Comparison of ENCODE assay signal across 1 cellular context in genomic region chr7:120805636-120806388, GRCh38.
TF ChIP-seq lines count a peak whose summit lies in the region.

No MANE protein-coding gene starts in this region.

TF ChIP-seq in K562, 482 proteins besides CTCF, POLR2A, EP300 and RAD21 (continued from another document):
- TF ChIP-seq, protein P1, sequence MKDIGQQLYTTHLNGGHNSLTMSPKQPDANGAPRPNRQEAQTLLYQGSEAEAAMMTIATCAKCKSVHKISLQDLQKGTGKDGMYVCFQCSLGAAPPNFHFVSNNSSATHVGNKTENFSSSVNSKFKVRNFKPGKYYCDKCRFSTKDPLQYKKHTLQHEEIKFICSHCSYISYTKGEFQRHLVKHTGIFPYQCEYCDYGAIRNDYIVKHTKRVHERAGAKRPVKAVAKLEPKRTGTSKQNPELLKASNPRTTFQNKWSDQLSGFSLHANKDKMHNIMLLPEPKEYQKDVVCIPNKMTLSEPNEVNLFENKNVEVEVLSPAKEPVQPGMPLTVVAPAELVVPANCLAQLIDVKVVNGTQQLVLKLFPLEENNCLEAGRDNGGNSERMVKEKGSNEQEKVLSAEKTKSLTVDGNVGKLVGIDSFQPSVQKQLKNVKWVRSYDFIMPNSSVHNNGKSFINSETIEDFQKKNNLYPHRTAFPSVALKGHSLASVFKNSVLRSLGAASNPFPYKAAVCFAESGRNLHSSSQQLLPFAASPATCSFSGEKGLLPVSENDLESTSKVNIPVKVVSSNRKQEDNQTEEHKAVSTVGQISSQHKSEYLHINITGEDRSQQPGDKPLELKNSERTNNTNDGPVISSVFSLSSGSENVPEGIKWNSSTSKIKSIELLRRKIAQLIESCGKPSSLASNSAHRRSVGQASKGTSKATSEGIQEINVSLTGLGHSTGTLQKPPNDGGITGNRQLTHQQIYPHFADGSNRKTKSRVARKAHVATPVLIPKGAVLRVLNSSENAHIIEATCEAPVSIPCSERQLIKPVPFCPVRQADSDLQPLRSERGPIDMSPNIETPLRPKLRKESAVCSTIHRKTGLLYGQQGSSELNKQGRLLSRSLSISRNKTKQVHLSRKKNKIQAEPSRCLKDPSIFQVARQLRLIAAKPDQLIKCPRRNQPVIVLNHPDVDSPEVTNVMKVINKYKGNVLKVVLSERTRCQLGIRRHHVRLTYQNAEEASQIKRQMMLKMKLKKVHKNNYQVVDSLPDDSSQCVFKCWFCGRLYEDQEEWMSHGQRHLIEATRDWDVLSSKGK (CRISPR knock-in tag; IDR thresholded peaks at IDR 0.05): no peak
- TF ChIP-seq GABPB2 (CRISPR knock-in tag; conservative IDR thresholded peaks at IDR 0.05): no peak
- TF ChIP-seq E2F3 (CRISPR knock-in tag; IDR thresholded peaks at IDR 0.05): no peak
- peak; percentile 81 for TF ChIP-seq SMC3 (conservative IDR thresholded peaks at IDR 0.05; ENCODE audit: insufficient read depth, low read depth, low read length)
- no peak for TF ChIP-seq ZNF75A (CRISPR knock-in tag; IDR thresholded peaks at IDR 0.05)
- no peak for TF ChIP-seq ZKSCAN3 (CRISPR knock-in tag; IDR thresholded peaks at IDR 0.05)
- no peak for TF ChIP-seq KDM2B (CRISPR knock-in tag; IDR thresholded peaks at IDR 0.05)
- no peak for TF ChIP-seq ZNF121 (CRISPR knock-in tag; conservative IDR thresholded peaks at IDR 0.05)
- TF ChIP-seq TEAD4 (IDR thresholded peaks at IDR 0.05; ENCODE audit: low read length): peak; percentile 16; the same call in 1 of the 2 replicates
- no peak for TF ChIP-seq TEAD4 (CRISPR knock-in tag; IDR thresholded peaks at IDR 0.05; ENCODE audit: borderline replicate concordance)
- peak; percentile 59 for TF ChIP-seq DACH1 (IDR thresholded peaks at IDR 0.05; ENCODE audit: partially characterized antibody)
- no peak for TF ChIP-seq SLC30A9 (CRISPR knock-in tag; IDR thresholded peaks at IDR 0.05)
- TF ChIP-seq CC2D1A (IDR thresholded peaks at IDR 0.05): 0 out of 2 replicates have a peak, but pooled peaks have one; percentile 26
- no peak for TF ChIP-seq ZNF436 (CRISPR knock-in tag; IDR thresholded peaks at IDR 0.05)
- TF ChIP-seq SRF (CRISPR knock-in tag; IDR thresholded peaks at IDR 0.05): 0 out of 4 replicates have a peak, but pooled peaks of 1 of the 2 experiments have one; percentile 12
- no peak for TF ChIP-seq SETDB1 (IDR thresholded peaks at IDR 0.05; ENCODE audit: low read length)
- TF ChIP-seq, protein P2, sequence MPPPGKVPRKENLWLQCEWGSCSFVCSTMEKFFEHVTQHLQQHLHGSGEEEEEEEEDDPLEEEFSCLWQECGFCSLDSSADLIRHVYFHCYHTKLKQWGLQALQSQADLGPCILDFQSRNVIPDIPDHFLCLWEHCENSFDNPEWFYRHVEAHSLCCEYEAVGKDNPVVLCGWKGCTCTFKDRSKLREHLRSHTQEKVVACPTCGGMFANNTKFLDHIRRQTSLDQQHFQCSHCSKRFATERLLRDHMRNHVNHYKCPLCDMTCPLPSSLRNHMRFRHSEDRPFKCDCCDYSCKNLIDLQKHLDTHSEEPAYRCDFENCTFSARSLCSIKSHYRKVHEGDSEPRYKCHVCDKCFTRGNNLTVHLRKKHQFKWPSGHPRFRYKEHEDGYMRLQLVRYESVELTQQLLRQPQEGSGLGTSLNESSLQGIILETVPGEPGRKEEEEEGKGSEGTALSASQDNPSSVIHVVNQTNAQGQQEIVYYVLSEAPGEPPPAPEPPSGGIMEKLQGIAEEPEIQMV (tag; conservative IDR thresholded peaks at IDR 0.05; ENCODE audit: low read depth): no peak
- 0 out of 2 replicates have a peak, but pooled peaks have one; percentile 32 for TF ChIP-seq ZC3H11A (IDR thresholded peaks at IDR 0.05; ENCODE audit: low read depth, low read length)
- no peak for TF ChIP-seq TAF7 (tag; IDR thresholded peaks at IDR 0.05)
- TF ChIP-seq CEBPB (tag; IDR thresholded peaks at IDR 0.05): no peak
- 0 out of 2 replicates have a peak, but pooled peaks have one; percentile 30 for TF ChIP-seq XRCC5 (IDR thresholded peaks at IDR 0.05; ENCODE audit: low read depth, low read length)
- TF ChIP-seq ZNF212 (CRISPR knock-in tag; IDR thresholded peaks at IDR 0.05): no peak
- no peak for TF ChIP-seq XRCC3 (IDR thresholded peaks at IDR 0.05)
- TF ChIP-seq JUND (IDR thresholded peaks at IDR 0.05; ENCODE audit: borderline replicate concordance, low read depth, low read length): peak; percentile 71; the same call in 1 of the 2 replicates
- no peak; the same call in 2 of the 3 replicates for TF ChIP-seq JUND (tag; IDR thresholded peaks at IDR 0.05; ENCODE audit: borderline replicate concordance, low read depth, low read length)
- TF ChIP-seq NR3C1 (CRISPR knock-in tag; IDR thresholded peaks at IDR 0.05): no peak
- no peak for TF ChIP-seq CREB1 (IDR thresholded peaks at IDR 0.05)
- TF ChIP-seq CREB1 (CRISPR knock-in tag; IDR thresholded peaks at IDR 0.05): peak; percentile 33; the same call in 1 of the 2 replicates
- no peak for TF ChIP-seq HDAC1 (IDR thresholded peaks at IDR 0.05)
- TF ChIP-seq ESRRA (IDR thresholded peaks at IDR 0.05; ENCODE audit: borderline replicate concordance, low read depth): no peak
- TF ChIP-seq IRF2 (CRISPR knock-in tag; IDR thresholded peaks at IDR 0.05): no peak
- no peak for TF ChIP-seq FOXJ2 (tag; IDR thresholded peaks at IDR 0.05)
- TF ChIP-seq BCLAF1 (IDR thresholded peaks at IDR 0.05; ENCODE audit: borderline replicate concordance in 1 of 2, control insufficient read depth in 1 of 2, low read depth in 2 of 2, low read length in 1 of 2): no peak
- TF ChIP-seq MAFF (IDR thresholded peaks at IDR 0.05; ENCODE audit: low read length): 0 out of 2 replicates have a peak, but pooled peaks have one; percentile 1
- TF ChIP-seq, protein P3, sequence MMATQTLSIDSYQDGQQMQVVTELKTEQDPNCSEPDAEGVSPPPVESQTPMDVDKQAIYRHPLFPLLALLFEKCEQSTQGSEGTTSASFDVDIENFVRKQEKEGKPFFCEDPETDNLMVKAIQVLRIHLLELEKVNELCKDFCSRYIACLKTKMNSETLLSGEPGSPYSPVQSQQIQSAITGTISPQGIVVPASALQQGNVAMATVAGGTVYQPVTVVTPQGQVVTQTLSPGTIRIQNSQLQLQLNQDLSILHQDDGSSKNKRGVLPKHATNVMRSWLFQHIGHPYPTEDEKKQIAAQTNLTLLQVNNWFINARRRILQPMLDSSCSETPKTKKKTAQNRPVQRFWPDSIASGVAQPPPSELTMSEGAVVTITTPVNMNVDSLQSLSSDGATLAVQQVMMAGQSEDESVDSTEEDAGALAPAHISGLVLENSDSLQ (IDR thresholded peaks at IDR 0.05): peak; percentile 61
- no peak for TF ChIP-seq RBM14 (IDR thresholded peaks at IDR 0.05; ENCODE audit: borderline replicate concordance, insufficient read depth, low read depth, low read length)
- TF ChIP-seq MAFK (IDR thresholded peaks at IDR 0.05; ENCODE audit: low read length): 0 out of 2 replicates have a peak, but pooled peaks have one; percentile 14
- TF ChIP-seq OTX1 (CRISPR knock-in tag; IDR thresholded peaks at IDR 0.05): no peak
- TF ChIP-seq NRF1 (conservative IDR thresholded peaks at IDR 0.05 in 1 of 2, IDR thresholded peaks at IDR 0.05 in 1 of 2): no peak
- TF ChIP-seq MXI1 (IDR thresholded peaks at IDR 0.05; ENCODE audit: low read depth, low read length): no peak
- no peak for TF ChIP-seq ZFP1 (CRISPR knock-in tag; IDR thresholded peaks at IDR 0.05)
- TF ChIP-seq E2F5 (CRISPR knock-in tag; IDR thresholded peaks at IDR 0.05): no peak
- no peak for TF ChIP-seq E2F8 (IDR thresholded peaks at IDR 0.05; ENCODE audit: low read depth, partially characterized antibody)
